8 cellular contexts compared by ENCODE assay signal in genomic region chr22:50756949-50757491, GRCh38. TPM values are rescaled to one million over a fixed set of nuclear protein-coding genes. Genes with fewer than 3 reads are reported as not detected.
DNase-seq lines count a peak whose midpoint lies in the region; TF ChIP-seq lines count a peak whose summit lies in the region.
"Not testable (repeated sequence)": the region's sequence is repeated elsewhere in the genome, so short reads cannot be mapped to it uniquely, and the experiment has no call there.

No MANE protein-coding gene starts in this region.

- DNase-seq in Caki2 (ENCODE audit: low read depth) (peak; percentile 28), LoVo (ENCODE audit: low spot score) (peak; percentile 28), SJSA1 (ENCODE audit: low read depth in 1 of 2, low spot score in 2 of 2) (peak; percentile 16 to 61), colonic mucosa (peak; percentile 52), pons (ENCODE audit: low spot score) (peak; percentile 21)
- DNase-seq in activated CD8-positive, alpha-beta memory T cell treated with anti-CD3 and anti-CD28 coated beads, Interleukin-2, amount 50 U/mL, for 48 hours = peak; percentile 73
- DNase-seq in stimulated activated CD8-positive, alpha-beta memory T cell treated with anti-CD3 and anti-CD28 coated beads, Interleukin-7, amount 100 ng/mL, for 4 hours (ENCODE audit: low read depth in 2 of 2) = peak; percentile 21 to 53

- not testable (repeated sequence) for H3K9me3 ChIP-seq in SJSA1 (replicated peaks); colonic mucosa; iPS-18a (ENCODE audit: control insufficient read depth, low read depth, low read length)

- intact Hi-C loops in colonic mucosa (cut with DNase I) = not testable (repeated sequence)

- peak overlapping the region; percentile 34 for H3K4me3 ChIP-seq in SJSA1
- peak overlapping the region; percentile 43 for H3K4me3 ChIP-seq in colonic mucosa
- H3K4me3 ChIP-seq in iPS-18a (ENCODE audit: low read length) = peak overlapping the region; percentile 58

- H3K9ac ChIP-seq in colonic mucosa (ENCODE audit: low read depth in 2 of 2, low read length in 2 of 2) (peak overlapping the region in 1 of 2 donors; percentile 35), iPS-18a (ENCODE audit: low read length) (peak overlapping the region; percentile 56)

- in situ Hi-C loops in Caki2 (cut with HindIII; ENCODE audit: low pct_unique_long_range_greater_than_20kb, low sequenced_read_pairs) = not testable (repeated sequence)

- H3K4me1 ChIP-seq in SJSA1 (replicated peaks); colonic mucosa; iPS-18a (ENCODE audit: control insufficient read depth, low read depth, low read length): not testable (repeated sequence)

- not testable (repeated sequence) for TF ChIP-seq CTCF in colonic mucosa (IDR thresholded peaks at IDR 0.05)

- H3K27ac ChIP-seq in SJSA1; colonic mucosa; iPS-18a (ENCODE audit: low read length): not testable (repeated sequence)

- H3K27me3 ChIP-seq in SJSA1 (replicated peaks); colonic mucosa: not testable (repeated sequence)
- peaks cover 47% of the 10 kb centered on the region for H3K27me3 ChIP-seq in iPS-18a (ENCODE audit: control insufficient read depth, insufficient read depth, low read length)

- H3K36me3 ChIP-seq in SJSA1; colonic mucosa; iPS-18a (ENCODE audit: control insufficient read depth, low read depth, low read length): not testable (repeated sequence)

RNA-seq across cellular contexts. Expression of gene ACR, which starts 19.0 kb away (rescaled TPM):
- total RNA-seq in Caki2 (2014; rRNA removed; shearing (Covaris generic); ENCODE audit: low replicate concordance) = not detected in 2 replicates
- not detected in 2 replicates for total RNA-seq in SJSA1 (2014; rRNA removed; shearing (Covaris generic))
- under 1 TPM; 0.77 to 0.80 TPM for total RNA-seq in colonic mucosa

RNA-seq across cellular contexts. Expression of gene RABL2B, which starts 26.4 kb away (rescaled TPM):
- total RNA-seq in Caki2 (2014; rRNA removed; shearing (Covaris generic); ENCODE audit: low replicate concordance) = 20.3 and 25.6 TPM in 2 replicates
- 5.3 and 6.3 TPM in 2 replicates for total RNA-seq in SJSA1 (2014; rRNA removed; shearing (Covaris generic))
- 10 to 100 TPM; 14.3 to 23.9 TPM for total RNA-seq in colonic mucosa

Comparison
In these comparisons a context has a peak if more than half of its experiments do, and no peak if none do; other contexts are left out.
1. DNase-seq: peak in every context shown above with its lines; median percentile 73 in activated CD8-positive, alpha-beta memory T cell treated with anti-CD3 and anti-CD28 coated beads, Interleukin-2, amount 50 U/mL, for 48 hours; 52 in colonic mucosa; 38 in SJSA1; 37 in stimulated activated CD8-positive, alpha-beta memory T cell treated with anti-CD3 and anti-CD28 coated beads, Interleukin-7, amount 100 ng/mL, for 4 hours; 28 in Caki2; 28 in LoVo; 21 in pons.